In the genomic region with DNA sequence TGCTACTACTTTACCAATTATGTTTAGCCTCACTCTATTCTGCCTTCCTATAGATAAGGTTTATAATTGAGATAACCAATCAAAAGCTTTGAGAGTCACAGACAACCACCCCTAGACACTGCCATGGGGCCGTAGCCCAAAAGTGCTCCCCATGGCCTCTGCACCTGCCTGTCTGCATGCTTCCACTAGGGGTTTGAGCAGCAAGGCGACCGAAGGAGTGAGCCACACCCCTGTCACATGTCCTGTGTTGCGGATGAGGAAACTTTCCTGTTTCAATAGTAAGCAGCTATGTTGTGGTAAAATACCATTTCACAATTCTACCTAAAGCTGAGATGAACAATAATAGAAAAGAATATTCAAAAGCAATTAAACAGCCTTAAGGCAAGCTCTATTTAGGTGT, we compare ENCODE assay signal across 1 cellular context.
A peak's percentile ranks its signal among the peaks of the same experiment; 100 is the strongest.
TF ChIP-seq lines count a peak whose summit lies in the region.

No MANE protein-coding gene starts in this region.

TF ChIP-seq in HCT116, 20 proteins besides CTCF, POLR2A, EP300 and RAD21:
- TF ChIP-seq, protein P1, sequence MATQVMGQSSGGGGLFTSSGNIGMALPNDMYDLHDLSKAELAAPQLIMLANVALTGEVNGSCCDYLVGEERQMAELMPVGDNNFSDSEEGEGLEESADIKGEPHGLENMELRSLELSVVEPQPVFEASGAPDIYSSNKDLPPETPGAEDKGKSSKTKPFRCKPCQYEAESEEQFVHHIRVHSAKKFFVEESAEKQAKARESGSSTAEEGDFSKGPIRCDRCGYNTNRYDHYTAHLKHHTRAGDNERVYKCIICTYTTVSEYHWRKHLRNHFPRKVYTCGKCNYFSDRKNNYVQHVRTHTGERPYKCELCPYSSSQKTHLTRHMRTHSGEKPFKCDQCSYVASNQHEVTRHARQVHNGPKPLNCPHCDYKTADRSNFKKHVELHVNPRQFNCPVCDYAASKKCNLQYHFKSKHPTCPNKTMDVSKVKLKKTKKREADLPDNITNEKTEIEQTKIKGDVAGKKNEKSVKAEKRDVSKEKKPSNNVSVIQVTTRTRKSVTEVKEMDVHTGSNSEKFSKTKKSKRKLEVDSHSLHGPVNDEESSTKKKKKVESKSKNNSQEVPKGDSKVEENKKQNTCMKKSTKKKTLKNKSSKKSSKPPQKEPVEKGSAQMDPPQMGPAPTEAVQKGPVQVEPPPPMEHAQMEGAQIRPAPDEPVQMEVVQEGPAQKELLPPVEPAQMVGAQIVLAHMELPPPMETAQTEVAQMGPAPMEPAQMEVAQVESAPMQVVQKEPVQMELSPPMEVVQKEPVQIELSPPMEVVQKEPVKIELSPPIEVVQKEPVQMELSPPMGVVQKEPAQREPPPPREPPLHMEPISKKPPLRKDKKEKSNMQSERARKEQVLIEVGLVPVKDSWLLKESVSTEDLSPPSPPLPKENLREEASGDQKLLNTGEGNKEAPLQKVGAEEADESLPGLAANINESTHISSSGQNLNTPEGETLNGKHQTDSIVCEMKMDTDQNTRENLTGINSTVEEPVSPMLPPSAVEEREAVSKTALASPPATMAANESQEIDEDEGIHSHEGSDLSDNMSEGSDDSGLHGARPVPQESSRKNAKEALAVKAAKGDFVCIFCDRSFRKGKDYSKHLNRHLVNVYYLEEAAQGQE (IDR thresholded peaks at IDR 0.05; ENCODE audit: low read depth) = no peak
- TF ChIP-seq JUND (IDR thresholded peaks at IDR 0.05) = no peak
- TF ChIP-seq CEBPB (IDR thresholded peaks at IDR 0.05; ENCODE audit: low read depth) = 0 out of 2 replicates have a peak, but pooled peaks have one; percentile 33
- no peak for TF ChIP-seq POLR2AphosphoS5 (IDR thresholded peaks at IDR 0.05; ENCODE audit: low read depth, low read length)
- TF ChIP-seq YY1 (IDR thresholded peaks at IDR 0.05; ENCODE audit: extremely low read depth, insufficient replicate concordance, low read depth, low read length) = no peak
- no peak for TF ChIP-seq SIN3A (IDR thresholded peaks at IDR 0.05; ENCODE audit: low read depth)
- TF ChIP-seq, protein P2, sequence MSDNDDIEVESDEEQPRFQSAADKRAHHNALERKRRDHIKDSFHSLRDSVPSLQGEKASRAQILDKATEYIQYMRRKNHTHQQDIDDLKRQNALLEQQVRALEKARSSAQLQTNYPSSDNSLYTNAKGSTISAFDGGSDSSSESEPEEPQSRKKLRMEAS (IDR thresholded peaks at IDR 0.05) = peak; percentile 56
- TF ChIP-seq, protein P3, sequence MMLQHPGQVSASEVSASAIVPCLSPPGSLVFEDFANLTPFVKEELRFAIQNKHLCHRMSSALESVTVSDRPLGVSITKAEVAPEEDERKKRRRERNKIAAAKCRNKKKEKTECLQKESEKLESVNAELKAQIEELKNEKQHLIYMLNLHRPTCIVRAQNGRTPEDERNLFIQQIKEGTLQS (IDR thresholded peaks at IDR 0.05) = no peak
- TF ChIP-seq ELF1 (IDR thresholded peaks at IDR 0.05; ENCODE audit: borderline replicate concordance, low read depth) = no peak
- no peak for TF ChIP-seq EZH2phosphoT487 (IDR thresholded peaks at IDR 0.05; ENCODE audit: borderline replicate concordance)
- no peak for TF ChIP-seq ZFX (IDR thresholded peaks at IDR 0.05)
- no peak for TF ChIP-seq SP1 (IDR thresholded peaks at IDR 0.05; ENCODE audit: low read depth)
- peak; percentile 60 for TF ChIP-seq CBX3 (IDR thresholded peaks at IDR 0.05; ENCODE audit: low read depth)
- no peak for TF ChIP-seq ZNF274 (IDR thresholded peaks at IDR 0.05; ENCODE audit: low read depth, low read length)
- no peak for TF ChIP-seq EZH2 (IDR thresholded peaks at IDR 0.05)
- TF ChIP-seq, protein P4, sequence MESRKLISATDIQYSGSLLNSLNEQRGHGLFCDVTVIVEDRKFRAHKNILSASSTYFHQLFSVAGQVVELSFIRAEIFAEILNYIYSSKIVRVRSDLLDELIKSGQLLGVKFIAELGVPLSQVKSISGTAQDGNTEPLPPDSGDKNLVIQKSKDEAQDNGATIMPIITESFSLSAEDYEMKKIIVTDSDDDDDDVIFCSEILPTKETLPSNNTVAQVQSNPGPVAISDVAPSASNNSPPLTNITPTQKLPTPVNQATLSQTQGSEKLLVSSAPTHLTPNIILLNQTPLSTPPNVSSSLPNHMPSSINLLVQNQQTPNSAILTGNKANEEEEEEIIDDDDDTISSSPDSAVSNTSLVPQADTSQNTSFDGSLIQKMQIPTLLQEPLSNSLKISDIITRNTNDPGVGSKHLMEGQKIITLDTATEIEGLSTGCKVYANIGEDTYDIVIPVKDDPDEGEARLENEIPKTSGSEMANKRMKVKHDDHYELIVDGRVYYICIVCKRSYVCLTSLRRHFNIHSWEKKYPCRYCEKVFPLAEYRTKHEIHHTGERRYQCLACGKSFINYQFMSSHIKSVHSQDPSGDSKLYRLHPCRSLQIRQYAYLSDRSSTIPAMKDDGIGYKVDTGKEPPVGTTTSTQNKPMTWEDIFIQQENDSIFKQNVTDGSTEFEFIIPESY (IDR thresholded peaks at IDR 0.05; ENCODE audit: extremely low read depth, insufficient replicate concordance, low read length) = no peak
- TF ChIP-seq TCF7L2 (IDR thresholded peaks at IDR 0.05; ENCODE audit: borderline replicate concordance, extremely low read depth, insufficient read depth, insufficient read length) = no peak
- TF ChIP-seq EGR1 (IDR thresholded peaks at IDR 0.05; ENCODE audit: low read depth) = no peak
- no peak for TF ChIP-seq SRF (IDR thresholded peaks at IDR 0.05; ENCODE audit: low read depth)
- TF ChIP-seq FOSL1 (IDR thresholded peaks at IDR 0.05; ENCODE audit: low read depth) = no peak
